In the genomic region with DNA sequence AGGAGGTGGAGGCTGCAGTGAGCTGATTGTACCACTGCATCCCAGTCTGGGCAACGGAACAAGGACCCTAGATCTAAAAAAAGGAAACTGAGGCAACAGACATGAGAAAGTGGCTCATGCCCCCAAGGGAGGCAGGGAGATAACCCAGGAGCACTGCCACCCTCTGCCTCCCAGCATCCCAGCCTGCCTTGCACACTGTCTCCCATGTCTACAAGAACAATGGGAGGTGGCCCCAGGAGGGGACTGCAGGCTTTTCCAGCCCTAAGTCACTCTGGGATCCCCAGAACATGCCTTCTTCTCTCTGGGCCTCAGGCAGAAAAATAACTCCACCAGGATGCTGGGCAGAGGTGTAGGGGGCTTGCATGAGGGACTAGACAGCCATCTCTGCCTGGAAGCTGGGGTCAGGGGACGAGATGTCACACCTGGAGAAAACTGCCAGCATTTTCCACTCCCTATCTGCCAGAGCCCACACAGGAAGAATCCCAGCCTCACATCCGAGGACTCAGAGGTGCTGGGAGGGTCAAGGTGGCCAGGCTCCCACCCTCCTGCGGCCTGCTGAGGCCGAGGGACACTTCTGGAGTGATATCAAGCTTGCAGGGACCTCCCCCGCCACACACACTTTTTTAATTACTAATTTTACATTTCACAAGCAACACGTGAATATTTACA, we compare ENCODE assay signal across 15 cellular contexts. TPM values are rescaled to one million over a fixed set of nuclear protein-coding genes. Genes with fewer than 3 reads are reported as not detected.
DNase-seq lines count a peak whose midpoint lies in the region; ATAC-seq lines count a peak whose summit lies in the region.
"Had no signal": no experiment of that assay in that cellular context is flagged by ENCODE, and none has a peak within 500 bp of the region (broad histone marks: within the 10 kb centered on the region; RNA-seq: fewer than 3 reads in every experiment).

No MANE protein-coding gene starts in this region.

- no peak overlapping the region for H3K18ac ChIP-seq in mesendoderm (ENCODE audit: low read length)

- no peak for ATAC-seq in CD4-positive, CD25-positive, alpha-beta regulatory T cell (ENCODE audit: low read depth in 2 of 2)
- ATAC-seq in HG03378 (IDR thresholded peaks at IDR 0.05; ENCODE audit: unreplicated experiment) (no peak), GM21423 (IDR thresholded peaks at IDR 0.05; ENCODE audit: unreplicated experiment) (no peak)

- H3K4ac ChIP-seq in mesendoderm (ENCODE audit: low read depth, low read length) = no peak overlapping the region

- no peak overlapping the region for H3K4me3 ChIP-seq in CD4-positive, CD25-positive, alpha-beta regulatory T cell (ENCODE audit: low read depth, low read length)
- H3K4me3 ChIP-seq in mesendoderm (ENCODE audit: low read length) = no peak overlapping the region
- H3K4me3 ChIP-seq: ovary, right lobe of liver, uterus had no signal

- H3K79me2 ChIP-seq in mesendoderm (ENCODE audit: control insufficient read depth, insufficient read depth, low read length) = no peaks in the 10 kb centered on the region

- H3K23ac ChIP-seq in mesendoderm (ENCODE audit: low read length) = no peak overlapping the region

- H2BK15ac ChIP-seq in mesendoderm (replicated peaks; ENCODE audit: low read depth) = no peak overlapping the region

- peaks cover 21% of the 10 kb centered on the region for H3K36me3 Mint-ChIP-seq in CD4-positive, CD25-positive, alpha-beta regulatory T cell
- H3K36me3 Mint-ChIP-seq in activated T-helper 1 cell treated with anti-CD3 and anti-CD28 coated beads, Interleukin-12 subunit alpha, Interleukin-12 subunit beta, Interleukin-2, Interleukin-4 antibody, amounts not matched to agents 30 ng/mL and 10 ng/mL and 1 ng/mL, durations not matched to agents 14 hours and 24 hours and 36 hours (ENCODE audit: low read depth) = peaks cover 47% of the 10 kb centered on the region

- peak overlapping the region in 2 of 4 donors; percentile 41 to 86 for H3K4me3 Mint-ChIP-seq in CD4-positive, CD25-positive, alpha-beta regulatory T cell
- no peak overlapping the region for H3K4me3 Mint-ChIP-seq in activated T-helper 1 cell treated with anti-CD3 and anti-CD28 coated beads, Interleukin-12 subunit alpha, Interleukin-12 subunit beta, Interleukin-2, Interleukin-4 antibody, amounts not matched to agents 30 ng/mL and 10 ng/mL and 1 ng/mL, durations not matched to agents 14 hours and 24 hours and 36 hours
- H3K4me3 Mint-ChIP-seq: endodermal cell had no signal

- no CpG with 5 or more reads among the region's 7 CpGs for WGBS in mesendoderm (ENCODE audit: extremely low coverage, insufficient coverage, low lambda C conversion rate)

- H3K36me3 ChIP-seq in CD4-positive, CD25-positive, alpha-beta regulatory T cell (ENCODE audit: control insufficient read depth, insufficient read depth, low read length) = peaks cover 74% of the 10 kb centered on the region
- H3K36me3 ChIP-seq in mesendoderm (ENCODE audit: control insufficient read depth, insufficient read depth, low read length) = no peaks in the 10 kb centered on the region
- H3K36me3 ChIP-seq: ovary, right lobe of liver, uterus had no signal

- H3K4me1 ChIP-seq in CD4-positive, CD25-positive, alpha-beta regulatory T cell (ENCODE audit: control insufficient read depth, insufficient read depth, low read length, poor library complexity, severe bottlenecking) = peaks cover 35% of the 10 kb centered on the region
- H3K4me1 ChIP-seq in mesendoderm (ENCODE audit: control insufficient read depth, low read depth, low read length) = no peaks in the 10 kb centered on the region
- H3K4me1 ChIP-seq: right lobe of liver, uterus had no signal

- H3K27me3 ChIP-seq in CD4-positive, CD25-positive, alpha-beta regulatory T cell (ENCODE audit: control insufficient read depth, insufficient read depth, low read length) = no peaks in the 10 kb centered on the region
- H3K27me3 ChIP-seq in mesendoderm (ENCODE audit: insufficient read depth, low read length, poor library complexity) = no peaks in the 10 kb centered on the region
- H3K27me3 ChIP-seq: ovary, right lobe of liver, uterus had no signal

- H2BK5ac ChIP-seq in mesendoderm (ENCODE audit: low read length) = no peak overlapping the region

- H4K5ac ChIP-seq in mesendoderm (ENCODE audit: low read length) = no peak overlapping the region

- H4K8ac ChIP-seq in mesendoderm (ENCODE audit: low read depth, low read length) = no peak overlapping the region

- no peak overlapping the region for H3K9ac ChIP-seq in mesendoderm (ENCODE audit: low read length)

- H3K27me3 Mint-ChIP-seq in CD4-positive, CD25-positive, alpha-beta regulatory T cell = no peaks in the 10 kb centered on the region
- H3K27me3 Mint-ChIP-seq in activated T-helper 1 cell treated with anti-CD3 and anti-CD28 coated beads, Interleukin-12 subunit alpha, Interleukin-12 subunit beta, Interleukin-2, Interleukin-4 antibody, amounts not matched to agents 30 ng/mL and 10 ng/mL and 1 ng/mL, durations not matched to agents 14 hours and 24 hours and 36 hours (ENCODE audit: insufficient read depth) = no peaks in the 10 kb centered on the region

- no peak overlapping the region for H2BK120ac ChIP-seq in mesendoderm (ENCODE audit: low read depth, low read length)

- DNase-seq in CD4-positive, CD25-positive, alpha-beta regulatory T cell = no peak
- peak; percentile 0 for DNase-seq in Daoy (ENCODE audit: low read depth)
- no peak for DNase-seq in activated T-helper 1 cell treated with anti-CD3 and anti-CD28 coated beads, Interleukin-12 subunit alpha, Interleukin-12 subunit beta, Interleukin-2, Interleukin-4 antibody, amounts not matched to agents 30 ng/mL and 10 ng/mL and 1 ng/mL, durations not matched to agents 14 hours and 24 hours and 36 hours (ENCODE audit: low spot score)
- no peak for DNase-seq in mesendoderm
- DNase-seq in HT-29 (ENCODE audit: low spot score) = no peak
- DNase-seq in AG08396 (ENCODE audit: low spot score) = no peak
- DNase-seq: activated CD4-positive, alpha-beta T cell treated with anti-CD3 and anti-CD28 coated beads for 1 hour; NCI-H1417; ovary had no signal

- H3K4me1 Mint-ChIP-seq in CD4-positive, CD25-positive, alpha-beta regulatory T cell = peaks cover 5 to 50% (median 32%) of the 10 kb centered on the region in 4 donors
- H3K4me1 Mint-ChIP-seq in activated T-helper 1 cell treated with anti-CD3 and anti-CD28 coated beads, Interleukin-12 subunit alpha, Interleukin-12 subunit beta, Interleukin-2, Interleukin-4 antibody, amounts not matched to agents 30 ng/mL and 10 ng/mL and 1 ng/mL, durations not matched to agents 14 hours and 24 hours and 36 hours (ENCODE audit: low read depth) = peaks cover 23% of the 10 kb centered on the region

- no peaks in the 10 kb centered on the region for H3K9me3 ChIP-seq in CD4-positive, CD25-positive, alpha-beta regulatory T cell (ENCODE audit: control insufficient read depth in 2 of 2, low read length in 2 of 2)
- H3K9me3 ChIP-seq: ovary, right lobe of liver, uterus had no signal

- peak overlapping the region; percentile 52 to 98 (median 69) for H3K27ac Mint-ChIP-seq in CD4-positive, CD25-positive, alpha-beta regulatory T cell
- H3K27ac Mint-ChIP-seq in activated T-helper 1 cell treated with anti-CD3 and anti-CD28 coated beads, Interleukin-12 subunit alpha, Interleukin-12 subunit beta, Interleukin-2, Interleukin-4 antibody, amounts not matched to agents 30 ng/mL and 10 ng/mL and 1 ng/mL, durations not matched to agents 14 hours and 24 hours and 36 hours = peak overlapping the region; percentile 52

- H2AK5ac ChIP-seq in mesendoderm (ENCODE audit: low read length) = no peak overlapping the region

- peak overlapping the region; percentile 94 for H3K27ac ChIP-seq in CD4-positive, CD25-positive, alpha-beta regulatory T cell (ENCODE audit: insufficient read depth, low read length, poor library complexity, severe bottlenecking)
- no peak overlapping the region for H3K27ac ChIP-seq in mesendoderm (ENCODE audit: low read depth, low read length)
- H3K27ac ChIP-seq: ovary, right lobe of liver, uterus had no signal

- no peak overlapping the region for H3K4me2 ChIP-seq in mesendoderm (ENCODE audit: low read length)

- no peaks in the 10 kb centered on the region for H3K9me3 Mint-ChIP-seq in CD4-positive, CD25-positive, alpha-beta regulatory T cell
- no peaks in the 10 kb centered on the region for H3K9me3 Mint-ChIP-seq in activated T-helper 1 cell treated with anti-CD3 and anti-CD28 coated beads, Interleukin-12 subunit alpha, Interleukin-12 subunit beta, Interleukin-2, Interleukin-4 antibody, amounts not matched to agents 30 ng/mL and 10 ng/mL and 1 ng/mL, durations not matched to agents 14 hours and 24 hours and 36 hours
- H3K9me3 Mint-ChIP-seq: endodermal cell had no signal

- intact Hi-C loops in activated T-helper 1 cell treated with anti-CD3 and anti-CD28 coated beads, Interleukin-12 subunit alpha, Interleukin-12 subunit beta, Interleukin-2, Interleukin-4 antibody, amounts not matched to agents 30 ng/mL and 10 ng/mL and 1 ng/mL, durations not matched to agents 14 hours and 24 hours and 36 hours (cut with micrococcal nuclease) = no loop called here

- peak overlapping the region; percentile 49 for H3K56ac ChIP-seq in mesendoderm (ENCODE audit: low read length)

- no peaks in the 10 kb centered on the region for H3K79me1 ChIP-seq in mesendoderm (ENCODE audit: low read length)

RNA-seq across cellular contexts. Expression of gene RUNX3, which starts 21.4 kb away (rescaled TPM):
- 268 TPM for total RNA-seq in CD4-positive, CD25-positive, alpha-beta regulatory T cell
- 10 to 100 TPM; 12.0 to 23.3 (median 15.8) TPM for polyA plus RNA-seq in CD4-positive, CD25-positive, alpha-beta regulatory T cell
- total RNA-seq in Daoy (2014; rRNA removed; shearing (Covaris generic)) = 5.5 and 5.6 TPM in 2 replicates
- 133 and 140 TPM in 2 replicates for total RNA-seq in activated T-helper 1 cell treated with anti-CD3 and anti-CD28 coated beads, Interleukin-12 subunit alpha, Interleukin-12 subunit beta, Interleukin-2, Interleukin-4 antibody, amounts not matched to agents 30 ng/mL and 10 ng/mL and 1 ng/mL, durations not matched to agents 14 hours and 24 hours and 36 hours
- 0.53 TPM for polyA plus RNA-seq in mesendoderm (2013, experiment 1 of 2)
- 0.67 TPM for polyA plus RNA-seq in mesendoderm (2013, experiment 2 of 2)
- 0.18 TPM in 1 of 2 replicates, not detected in the other for total RNA-seq in HT-29 (2014; rRNA removed; shearing (Covaris generic))
- total RNA-seq: cerebellum had no signal

Comparison
In these comparisons a context has a peak if more than half of its experiments do, and no peak if none do; other contexts are left out.
1. RNA of gene RUNX3, which starts 21.4 kb away (total RNA-seq): 268 TPM in CD4-positive, CD25-positive, alpha-beta regulatory T cell (single experiment) and 133 to 140 TPM in activated T-helper 1 cell treated with anti-CD3 and anti-CD28 coated beads, Interleukin-12 subunit alpha, Interleukin-12 subunit beta, Interleukin-2, Interleukin-4 antibody, amounts not matched to agents 30 ng/mL and 10 ng/mL and 1 ng/mL, durations not matched to agents 14 hours and 24 hours and 36 hours; 5.5 to 5.6 TPM in Daoy and 0.18 TPM in HT-29; every median in the first group is over 10 times any median in the second.